Comparison of ENCODE assay signal across 2 cellular contexts in the genomic region with DNA sequence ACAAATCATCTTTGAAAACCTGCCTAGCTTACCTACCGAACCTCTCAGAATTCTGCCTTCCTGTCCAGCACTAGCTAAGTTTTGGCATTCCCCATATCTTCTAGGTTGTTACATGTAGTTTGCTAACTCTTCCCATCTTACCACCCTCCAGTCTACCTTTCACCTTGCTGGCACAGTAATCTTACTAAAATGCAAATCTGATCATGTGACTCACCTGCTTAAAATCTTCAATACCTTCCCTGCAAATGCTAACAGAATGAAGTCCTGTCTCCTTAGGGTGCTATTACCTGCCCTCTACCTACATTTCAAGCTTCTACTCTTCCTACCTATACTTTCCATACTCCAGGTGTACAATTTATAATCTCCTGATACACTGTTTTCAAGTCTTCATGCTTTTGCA.
TF ChIP-seq lines count a peak whose summit lies in the region.

No MANE protein-coding gene starts in this region.

TF ChIP-seq in Ishikawa, 13 proteins besides CTCF, POLR2A, EP300 and RAD21:
- TF ChIP-seq, protein P1, sequence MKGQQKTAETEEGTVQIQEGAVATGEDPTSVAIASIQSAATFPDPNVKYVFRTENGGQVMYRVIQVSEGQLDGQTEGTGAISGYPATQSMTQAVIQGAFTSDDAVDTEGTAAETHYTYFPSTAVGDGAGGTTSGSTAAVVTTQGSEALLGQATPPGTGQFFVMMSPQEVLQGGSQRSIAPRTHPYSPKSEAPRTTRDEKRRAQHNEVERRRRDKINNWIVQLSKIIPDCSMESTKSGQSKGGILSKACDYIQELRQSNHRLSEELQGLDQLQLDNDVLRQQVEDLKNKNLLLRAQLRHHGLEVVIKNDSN (IDR thresholded peaks at IDR 0.05) = 0 out of 2 replicates have a peak, but pooled peaks have one; percentile 15
- TF ChIP-seq YY1 (IDR thresholded peaks at IDR 0.05; ENCODE audit: low read depth) (no peak), TCF12 (IDR thresholded peaks at IDR 0.05; ENCODE audit: low read depth) (no peak)

TF ChIP-seq in GM12878, 131 proteins besides CTCF, POLR2A, EP300 and RAD21:
- TF ChIP-seq RAD51 (IDR thresholded peaks at IDR 0.05) (peak; percentile 16; the same call in 1 of the 2 replicates), IRF4 (IDR thresholded peaks at IDR 0.05; ENCODE audit: low read depth, low read length) (no peak)
